ENCODE assay signal across 10 cellular contexts in the genomic region with DNA sequence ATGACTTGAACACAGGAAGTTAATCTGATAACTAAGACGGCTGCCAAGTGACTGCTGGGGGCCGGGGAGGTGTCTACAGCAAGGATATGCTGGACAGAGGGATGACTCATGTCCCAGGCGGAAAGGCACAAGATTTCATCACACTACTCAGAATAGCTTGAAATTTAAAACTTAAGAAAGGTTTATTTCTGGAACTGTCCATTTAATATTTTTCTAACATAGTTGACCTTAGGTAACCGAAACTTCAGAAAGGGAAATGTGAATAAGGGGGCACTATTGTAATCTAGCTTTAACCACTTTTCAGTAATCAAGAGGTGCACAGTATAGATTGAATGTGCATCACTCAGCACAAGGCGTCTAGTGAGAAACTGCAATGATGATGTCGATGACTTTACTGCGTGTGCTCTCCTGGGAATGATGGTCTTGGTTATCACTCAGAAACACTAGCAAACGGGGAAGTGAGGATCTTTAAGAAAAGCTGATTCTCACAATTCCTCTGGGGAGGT.
DNase-seq lines count a peak whose midpoint lies in the region; ATAC-seq and TF ChIP-seq lines count a peak whose summit lies in the region.
"Had no signal": no experiment of that assay in that cellular context is flagged by ENCODE, and none has a peak within 500 bp of the region (broad histone marks: within the 10 kb centered on the region; RNA-seq: fewer than 3 reads in every experiment).

No MANE protein-coding gene starts in this region.

- no peaks in the 10 kb centered on the region for H3K36me3 ChIP-seq in BJ (ENCODE audit: control insufficient read depth, insufficient read depth, low read length)
- no peaks in the 10 kb centered on the region for H3K36me3 ChIP-seq in naive thymus-derived CD4-positive, alpha-beta T cell (ENCODE audit: control insufficient read depth in 2 of 3, insufficient read depth in 3 of 3, low read length in 3 of 3)

- peaks cover 2 to 24% (median 11%) of the 10 kb centered on the region in 5 donors for H3K27me3 Mint-ChIP-seq in naive thymus-derived CD4-positive, alpha-beta T cell

- CTCF ChIA-PET in BJ (lab: Yijun Ruan, JAX), result interaction anchor here (1.1 kb wide), 1 partner anchor 14 kb away, joined by 3 read pairs; no protein-coding TSS in a partner anchor
- CTCF ChIA-PET in naive thymus-derived CD4-positive, alpha-beta T cell (lab: Charles Lee), result no interaction called here

- no peak overlapping the region for H3K27ac Mint-ChIP-seq in naive thymus-derived CD4-positive, alpha-beta T cell

- H3K36me3 Mint-ChIP-seq in naive thymus-derived CD4-positive, alpha-beta T cell, result peaks cover 0 to 9% (median 2%) of the 10 kb centered on the region in 5 donors

- H3K27ac ChIP-seq in naive thymus-derived CD4-positive, alpha-beta T cell (ENCODE audit: low read depth, low read length), result no peak overlapping the region

- H3K4me3 Mint-ChIP-seq in naive thymus-derived CD4-positive, alpha-beta T cell, result no peak overlapping the region
- H3K4me3 Mint-ChIP-seq: activated T-cell treated with anti-CD3 and anti-CD28 coated beads, Interleukin-2, amount 50 U/mL, for 4 hours had no signal

- peak; percentile 82 for ATAC-seq in naive thymus-derived CD4-positive, alpha-beta T cell
- ATAC-seq: activated T-cell treated with anti-CD3 and anti-CD28 coated beads, Interleukin-2, amount 50 U/mL, for 4 hours had no signal

- POLR2A ChIA-PET in BJ (lab: Charles Lee), result interaction anchor here (0.6 kb wide), 1 partner anchor 166 kb away, joined by 22 read pairs; no protein-coding TSS in a partner anchor
- POLR2A ChIA-PET in naive thymus-derived CD4-positive, alpha-beta T cell (lab: Charles Lee), result no interaction called here

- peaks cover 0 to 17% (median 8%) of the 10 kb centered on the region in 11 donors for H3K9me3 Mint-ChIP-seq in naive thymus-derived CD4-positive, alpha-beta T cell

- no peaks in the 10 kb centered on the region for H3K9me3 ChIP-seq in naive thymus-derived CD4-positive, alpha-beta T cell (ENCODE audit: control insufficient read depth in 2 of 3, low read length in 3 of 3)

- no peaks in the 10 kb centered on the region for H3K27me3 ChIP-seq in BJ (ENCODE audit: control insufficient read depth, insufficient read depth, low read length)
- H3K27me3 ChIP-seq in naive thymus-derived CD4-positive, alpha-beta T cell (ENCODE audit: control insufficient read depth in 2 of 2, insufficient read depth in 2 of 2, low read length in 2 of 2), result no peaks in the 10 kb centered on the region

- no peaks in the 10 kb centered on the region for H3K4me1 ChIP-seq in naive thymus-derived CD4-positive, alpha-beta T cell (ENCODE audit: control insufficient read depth in 2 of 2, insufficient read depth in 2 of 2, low read length in 2 of 2)

- TF ChIP-seq CTCF in BJ (IDR thresholded peaks at IDR 0.05; ENCODE audit: insufficient read depth, low read depth, low read length) (no peak), epithelial cell of esophagus (IDR thresholded peaks at IDR 0.05; ENCODE audit: insufficient read depth, low read depth, low read length, missing control alignments) (no peak)

- intact Hi-C loops in naive thymus-derived CD4-positive, alpha-beta T cell (cut with micrococcal nuclease), result no loop called here

- peaks cover 0 to 8% (median 0%) of the 10 kb centered on the region in 7 donors for H3K4me1 Mint-ChIP-seq in naive thymus-derived CD4-positive, alpha-beta T cell

- DNase-seq in BJ (ENCODE audit: low read depth) (peak; percentile 51), NOMO-1 treated with dmso at 0.1 percent for 144 hours (lab: John Stamatoyannopoulos, UW; ENCODE audit: unreplicated experiment) (peak; percentile 84), epithelial cell of esophagus (ENCODE audit: low read depth) (peak; percentile 84), NCI-H1092 treated with DMSO at 0.1 percent for 48 hours (lab: John Stamatoyannopoulos, UW) (no peak), NCI-H345 treated with DMSO at 0.1 percent for 48 hours (lab: John Stamatoyannopoulos, UW; ENCODE audit: unreplicated experiment) (no peak), NCI-H1930 (lab: John Stamatoyannopoulos, UW) (no peak), NCI-H2029 (lab: John Stamatoyannopoulos, UW) (no peak)
- DNase-seq in naive thymus-derived CD4-positive, alpha-beta T cell, result no peak
- DNase-seq: activated T-cell treated with anti-CD3 and anti-CD28 coated beads, Interleukin-2, amount 50 U/mL, for 4 hours; NCI-H2171 had no signal

- no peak overlapping the region for H3K4me3 ChIP-seq in BJ (ENCODE audit: low read depth, low read length)
- H3K4me3 ChIP-seq in epithelial cell of esophagus (ENCODE audit: low read length), result no peak overlapping the region
- H3K4me3 ChIP-seq in naive thymus-derived CD4-positive, alpha-beta T cell (ENCODE audit: low read length), result no peak overlapping the region

Comparison
In these comparisons a context has a peak if more than half of its experiments do, and no peak if none do; other contexts are left out.
1. DNase-seq: peak in BJ (single experiment), NOMO-1 treated with dmso at 0.1 percent for 144 hours (single experiment) and epithelial cell of esophagus (single experiment); none in naive thymus-derived CD4-positive, alpha-beta T cell (0 of 9), NCI-H1092 treated with DMSO at 0.1 percent for 48 hours (single experiment), NCI-H345 treated with DMSO at 0.1 percent for 48 hours (single experiment), NCI-H1930 (0 of 2) and NCI-H2029 (single experiment).